Comparison of ENCODE assay signal across 25 cellular contexts in the genomic region with DNA sequence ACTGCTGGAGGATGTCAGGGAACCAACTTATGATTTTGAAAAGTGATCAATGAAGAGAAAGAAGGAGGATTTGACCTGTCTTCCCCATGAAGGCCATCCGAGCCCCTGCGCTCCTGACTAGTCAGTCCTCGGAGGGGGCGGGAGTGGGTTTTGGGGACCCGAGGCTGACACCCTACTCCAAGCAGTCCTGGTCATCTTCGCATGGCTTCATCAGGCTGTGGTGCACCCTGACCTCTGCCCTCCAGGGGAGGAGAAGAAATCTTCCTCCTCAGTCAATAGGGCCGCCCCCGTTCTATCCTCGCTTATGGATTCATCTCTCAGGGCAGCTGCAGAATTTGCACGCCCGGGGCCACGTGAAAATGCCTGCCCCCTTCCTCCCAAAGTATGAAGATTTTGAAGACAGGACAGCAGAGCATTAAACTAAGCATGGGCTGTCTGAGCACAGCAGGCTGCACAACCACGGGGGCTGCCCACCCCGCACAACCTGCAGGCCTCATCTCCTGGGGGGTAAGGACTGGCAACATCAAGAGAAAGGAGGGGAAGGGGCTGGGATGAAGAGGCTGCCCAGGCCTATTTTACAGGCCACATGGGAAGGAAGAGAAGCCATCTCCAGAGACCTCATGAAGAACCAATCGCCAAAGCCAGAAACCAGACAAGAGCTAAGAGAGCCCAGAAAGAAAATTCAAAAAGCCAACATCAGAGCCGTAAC.
"Had no signal": no experiment of that assay in that cellular context is flagged by ENCODE, and none has a peak within 500 bp of the region (broad histone marks: within the 10 kb centered on the region; RNA-seq: fewer than 3 reads in every experiment).

No MANE protein-coding gene starts in this region.

- H3K27ac Mint-ChIP-seq: mesothelial cell of epicardium; naive B cell; natural killer cell; stimulated activated naive B cell treated with anti-CD40 and anti-IgM and Interleukin-4, amounts not matched to agents 10 μg/mL and 1 μg/mL and 100 μg/mL, for 72 hours had no signal

- H3K36me3 Mint-ChIP-seq: mesothelial cell of epicardium; naive B cell; natural killer cell; stimulated activated naive B cell treated with anti-CD40 and anti-IgM and Interleukin-4, amounts not matched to agents 10 μg/mL and 1 μg/mL and 100 μg/mL, for 72 hours had no signal

- H3K9me3 Mint-ChIP-seq: mesothelial cell of epicardium, natural killer cell had no signal

- H3K27me3 ChIP-seq: pancreas, testis, thyroid gland, transverse colon, upper lobe of left lung, vagina had no signal

- DNase-seq: heart left ventricle; hypothalamus; islet precursor cell; left ventricle myocardium inferior; mesendoderm; naive B cell; natural killer cell; pancreas; retina; right cardiac atrium; small intestine; stimulated activated CD4-positive, alpha-beta T cell treated with anti-CD3 and anti-CD28 coated beads, Interleukin-2, amount 100 ng/mL, for 24 hours; stimulated activated CD4-positive, alpha-beta T cell treated with anti-CD3 and anti-CD28 coated beads, Interleukin-4, amount 100 ng/mL, for 1 hour; stimulated activated naive B cell treated with anti-CD40 and anti-IgM and Interleukin-4, amounts not matched to agents 10 μg/mL and 1 μg/mL and 100 μg/mL, for 72 hours; stimulated activated naive CD8-positive, alpha-beta T cell treated with anti-CD3 and anti-CD28 coated beads, Interleukin-15, Interleukin-2, amounts not matched to agents 100 U/mL and 50 U/mL, for 24 hours; stomach; testis; thyroid gland; transverse colon; upper lobe of left lung had no signal

- H3K4me1 Mint-ChIP-seq: mesothelial cell of epicardium; naive B cell; natural killer cell; stimulated activated naive B cell treated with anti-CD40 and anti-IgM and Interleukin-4, amounts not matched to agents 10 μg/mL and 1 μg/mL and 100 μg/mL, for 72 hours had no signal

- H3K4me1 ChIP-seq: heart left ventricle, left ventricle myocardium inferior, pancreas, prostate gland, stomach, transverse colon, upper lobe of left lung, vagina had no signal

- H3K27ac ChIP-seq: heart left ventricle, left ventricle myocardium inferior, pancreas, prostate gland, stomach, testis, thyroid gland, transverse colon, upper lobe of left lung, vagina had no signal

- H3K4me3 Mint-ChIP-seq: mesothelial cell of epicardium; naive B cell; natural killer cell; stimulated activated naive B cell treated with anti-CD40 and anti-IgM and Interleukin-4, amounts not matched to agents 10 μg/mL and 1 μg/mL and 100 μg/mL, for 72 hours had no signal

- H3K36me3 ChIP-seq: heart left ventricle, left ventricle myocardium inferior, pancreas, prostate gland, stomach, thyroid gland, transverse colon, upper lobe of left lung, vagina had no signal

- H3K9me3 ChIP-seq: heart left ventricle, left ventricle myocardium inferior, pancreas, prostate gland, stomach, testis, thyroid gland, transverse colon, upper lobe of left lung, vagina had no signal

- H3K4me3 ChIP-seq: heart left ventricle, left ventricle myocardium inferior, lung, pancreas, prostate gland, stomach, testis, thyroid gland, transverse colon, upper lobe of left lung, vagina had no signal

- ATAC-seq: heart left ventricle; natural killer cell; pancreas; right cardiac atrium; sciatic nerve; stimulated activated naive B cell treated with anti-CD40 and anti-IgM and Interleukin-4, amounts not matched to agents 10 μg/mL and 1 μg/mL and 100 μg/mL, for 72 hours; stimulated activated naive CD8-positive, alpha-beta T cell treated with anti-CD3 and anti-CD28 coated beads, Interleukin-15, Interleukin-2, amounts not matched to agents 100 U/mL and 50 U/mL, for 24 hours had no signal
